In genomic region chr9:71911908-71912325, GRCh38 we compare ENCODE assay signal across 8 cellular contexts.
DNase-seq lines count a peak whose midpoint lies in the region; ATAC-seq lines count a peak whose summit lies in the region.

No MANE protein-coding gene starts in this region.

- no peaks in the 10 kb centered on the region for H3K9me3 ChIP-seq in muscle layer of duodenum (ENCODE audit: control insufficient read depth in 1 of 2, low read length in 2 of 2)

- H3K36me3 Mint-ChIP-seq in dendritic cell treated with granulocyte-macrophage colony-stimulating factor and Interleukin-4, amounts not matched to agents 40 ng/mL and 50 ng/mL, for 4 days (ENCODE audit: low read depth), result peaks cover 21% of the 10 kb centered on the region

- intact Hi-C loops in dendritic cell treated with granulocyte-macrophage colony-stimulating factor and Interleukin-4, amounts not matched to agents 40 ng/mL and 50 ng/mL, for 4 days (cut with micrococcal nuclease), result loop anchor here (5.0 to 10.0 kb wide), 3 partner anchors 90 to 1497 kb away; partner anchors contain the start of genes CEMIP2 and KLF9

- peaks cover 8 to 22% of the 10 kb centered on the region in 2 donors for H3K4me1 ChIP-seq in muscle layer of duodenum (ENCODE audit: control insufficient read depth in 1 of 2, insufficient read depth in 2 of 2, low read length in 2 of 2)

- peaks cover 45% of the 10 kb centered on the region for H3K4me1 Mint-ChIP-seq in dendritic cell treated with granulocyte-macrophage colony-stimulating factor and Interleukin-4, amounts not matched to agents 40 ng/mL and 50 ng/mL, for 4 days (ENCODE audit: low read depth)

- H3K27me3 Mint-ChIP-seq in dendritic cell treated with granulocyte-macrophage colony-stimulating factor and Interleukin-4, amounts not matched to agents 40 ng/mL and 50 ng/mL, for 4 days, result no peaks in the 10 kb centered on the region

- H3K4me3 ChIP-seq in muscle layer of duodenum (ENCODE audit: low read depth in 1 of 2, low read length in 2 of 2), result peak overlapping the region; percentile 96 to 98

- H3K36me3 ChIP-seq in muscle layer of duodenum (ENCODE audit: control insufficient read depth in 1 of 2, insufficient read depth in 2 of 2, low read length in 2 of 2), result peaks cover 0 to 7% of the 10 kb centered on the region in 2 donors

- no peaks in the 10 kb centered on the region for H3K27me3 ChIP-seq in muscle layer of duodenum (ENCODE audit: low read depth, low read length)

- peak overlapping the region; percentile 90 for H3K4me3 Mint-ChIP-seq in dendritic cell treated with granulocyte-macrophage colony-stimulating factor and Interleukin-4, amounts not matched to agents 40 ng/mL and 50 ng/mL, for 4 days

- ATAC-seq in GM21825 (IDR thresholded peaks at IDR 0.05; ENCODE audit: unreplicated experiment) (no peak), GM19395 (IDR thresholded peaks at IDR 0.05; ENCODE audit: unreplicated experiment) (no peak)

- peak overlapping the region; percentile 95 for H3K27ac Mint-ChIP-seq in dendritic cell treated with granulocyte-macrophage colony-stimulating factor and Interleukin-4, amounts not matched to agents 40 ng/mL and 50 ng/mL, for 4 days

- H3K9me3 Mint-ChIP-seq in dendritic cell treated with granulocyte-macrophage colony-stimulating factor and Interleukin-4, amounts not matched to agents 40 ng/mL and 50 ng/mL, for 4 days, result no peaks in the 10 kb centered on the region

- peak overlapping the region; percentile 92 for H3K27ac ChIP-seq in muscle layer of duodenum (ENCODE audit: low read length)

- DNase-seq in AG20443 (ENCODE audit: low spot score) (peak; percentile 39), LoVo (ENCODE audit: low spot score) (peak; percentile 21), DMS79 treated with DMSO at 0.1 percent for 48 hours (lab: John Stamatoyannopoulos, UW) (no peak), NCI-H2196 (lab: John Stamatoyannopoulos, UW; ENCODE audit: unreplicated experiment) (no peak)

Comparison
In these comparisons a context has a peak if more than half of its experiments do, and no peak if none do; other contexts are left out.
1. DNase-seq: peak in AG20443 (single experiment) and LoVo (single experiment); none in DMS79 treated with DMSO at 0.1 percent for 48 hours (single experiment) and NCI-H2196 (single experiment).